ENCODE assay signal across 13 cellular contexts in genomic region chr1:162899422-162900168, GRCh38. TPM values are rescaled to one million over a fixed set of nuclear protein-coding genes. Genes with fewer than 3 reads are reported as not detected.
DNase-seq lines count a peak whose midpoint lies in the region; ATAC-seq and TF ChIP-seq lines count a peak whose summit lies in the region.
"Had no signal": no experiment of that assay in that cellular context is flagged by ENCODE, and none has a peak within 500 bp of the region (broad histone marks: within the 10 kb centered on the region; RNA-seq: fewer than 3 reads in every experiment).

No MANE protein-coding gene starts in this region.

- TF ChIP-seq CTCF in GM20000 (IDR thresholded peaks at IDR 0.05; ENCODE audit: extremely low read depth, missing control alignments), result no peak
- no peak for TF ChIP-seq CTCF in tibial nerve (IDR thresholded peaks at IDR 0.05)

- peak overlapping the region in 2 of 11 experiments; percentile 8 to 52; a peak in 2 of 22 replicates for H3K27ac ChIP-seq in BLaER1 treated with 17β-estradiol and CSF1 and Interleukin-3, amounts not matched to agents 10 nM and 100 nM
- no peak overlapping the region for H3K27ac ChIP-seq in tibial nerve
- H3K27ac ChIP-seq: SK-N-MC had no signal

- H3K27me3 Mint-ChIP-seq in naive thymus-derived CD8-positive, alpha-beta T cell, result peaks cover 0 to 13% (median 7%) of the 10 kb centered on the region in 5 donors

- no peak overlapping the region for H3K27ac Mint-ChIP-seq in naive thymus-derived CD8-positive, alpha-beta T cell

- TF ChIP-seq POLR2A in tibial nerve (IDR thresholded peaks at IDR 0.05), result no peak

- no peak overlapping the region for H3K4me3 ChIP-seq in BLaER1 treated with 17β-estradiol and CSF1 and Interleukin-3, amounts not matched to agents 10 nM and 100 nM
- H3K4me3 ChIP-seq in tibial nerve, result no peak overlapping the region
- H3K4me3 ChIP-seq: mucosa of descending colon, SK-N-MC, smooth muscle cell had no signal

- H3K9me3 Mint-ChIP-seq in naive thymus-derived CD8-positive, alpha-beta T cell, result no peaks in the 10 kb centered on the region
- H3K9me3 Mint-ChIP-seq: CD8-positive, alpha-beta memory T cell had no signal

- 54 to 58% methylated on average over 5 of the region's 5 CpGs for WGBS in tibial nerve, 2 donors

- H3K27me3 ChIP-seq in BLaER1 treated with 17β-estradiol and CSF1 and Interleukin-3, amounts not matched to agents 10 nM and 100 nM, result no peaks in the 10 kb centered on the region
- H3K27me3 ChIP-seq in tibial nerve, result no peaks in the 10 kb centered on the region

- H3K36me3 Mint-ChIP-seq in naive thymus-derived CD8-positive, alpha-beta T cell, result no peaks in the 10 kb centered on the region
- H3K36me3 Mint-ChIP-seq: CD8-positive, alpha-beta memory T cell had no signal

- TF ChIP-seq EP300 in tibial nerve (IDR thresholded peaks at IDR 0.05), result no peak

- POLR2A ChIA-PET in naive thymus-derived CD8-positive, alpha-beta T cell (lab: Charles Lee), result no interaction called here

- no peak overlapping the region for H3K4me3 Mint-ChIP-seq in naive thymus-derived CD8-positive, alpha-beta T cell
- H3K4me3 Mint-ChIP-seq: CD8-positive, alpha-beta memory T cell had no signal

- 0 out of 22 replicates have a peak overlapping the region, but pooled peaks of 1 of the 11 experiments have one; percentile 8 for H3K9ac ChIP-seq in BLaER1 treated with 17β-estradiol and CSF1 and Interleukin-3, amounts not matched to agents 10 nM and 100 nM

- peak overlapping the region; percentile 27 to 65 (median 47); a peak in 20 of 22 replicates for H3K4me2 ChIP-seq in BLaER1 treated with 17β-estradiol and CSF1 and Interleukin-3, amounts not matched to agents 10 nM and 100 nM
- H3K4me2 ChIP-seq: smooth muscle cell had no signal

- no peaks in the 10 kb centered on the region for H3K9me3 ChIP-seq in BLaER1 treated with 17β-estradiol and CSF1 and Interleukin-3, amounts not matched to agents 10 nM and 100 nM (replicated peaks in 1 of 11)
- H3K9me3 ChIP-seq in tibial nerve, result no peaks in the 10 kb centered on the region
- H3K9me3 ChIP-seq: mucosa of descending colon had no signal

- peaks cover 12 to 58% (median 34%) of the 10 kb centered on the region in 10 experiments for H3K4me1 ChIP-seq in BLaER1 treated with 17β-estradiol and CSF1 and Interleukin-3, amounts not matched to agents 10 nM and 100 nM
- no peaks in the 10 kb centered on the region for H3K4me1 ChIP-seq in tibial nerve

- no peak for ATAC-seq in naive thymus-derived CD8-positive, alpha-beta T cell
- ATAC-seq: mucosa of descending colon had no signal

- no peaks in the 10 kb centered on the region for H3K36me3 ChIP-seq in BLaER1 treated with 17β-estradiol and CSF1 and Interleukin-3, amounts not matched to agents 10 nM and 100 nM
- H3K36me3 ChIP-seq in tibial nerve, result no peaks in the 10 kb centered on the region

- no peaks in the 10 kb centered on the region for H4K20me1 ChIP-seq in BLaER1 treated with 17β-estradiol and CSF1 and Interleukin-3, amounts not matched to agents 10 nM and 100 nM

- no peaks in the 10 kb centered on the region for H3K4me1 Mint-ChIP-seq in naive thymus-derived CD8-positive, alpha-beta T cell
- H3K4me1 Mint-ChIP-seq: CD8-positive, alpha-beta memory T cell had no signal

- peak; percentile 98 for DNase-seq in NCI-H446 treated with DMSO at 0.1 percent for 48 hours (lab: John Stamatoyannopoulos, UW)
- peak; percentile 80 for DNase-seq in dedifferentiated amniotic fluid mesenchymal stem cell (ENCODE audit: extremely low spot score)
- DNase-seq in myocyte (ENCODE audit: low read depth), result peak; percentile 93
- DNase-seq in naive thymus-derived CD8-positive, alpha-beta T cell, result no peak
- no peak for DNase-seq in GM20000 (ENCODE audit: low spot score)
- DNase-seq in tibial nerve (ENCODE audit: low spot score in 2 of 2), result no peak
- DNase-seq in SW480 (ENCODE audit: low spot score), result no peak
- DNase-seq: CD8-positive, alpha-beta memory T cell; mucosa of descending colon; NCI-H526 had no signal

RNA-seq across cellular contexts. Expression of gene CCDC190, which starts 38.6 kb away (rescaled TPM):
- total RNA-seq in myocyte (0.10 and 1.5 TPM in 2 replicates), tibial nerve (1 to 10 TPM in 1 of 4 donors, under 1 TPM in 1, not detected in 2; 0.66 to 1.3 TPM)
- polyA plus RNA-seq in myocyte (2012), result 0.16 TPM
- total RNA-seq in naive thymus-derived CD8-positive, alpha-beta T cell, result not detected
- not detected for polyA plus RNA-seq in naive thymus-derived CD8-positive, alpha-beta T cell
- total RNA-seq: CD8-positive, alpha-beta memory T cell; mucosa of descending colon; smooth muscle cell had no signal
- polyA plus RNA-seq: CD8-positive, alpha-beta memory T cell; smooth muscle cell had no signal

Comparison
In these comparisons a context has a peak if more than half of its experiments do, and no peak if none do; other contexts are left out.
1. DNase-seq: peak in NCI-H446 treated with DMSO at 0.1 percent for 48 hours (single experiment), dedifferentiated amniotic fluid mesenchymal stem cell (single experiment) and myocyte (single experiment); none in naive thymus-derived CD8-positive, alpha-beta T cell (0 of 10), GM20000 (single experiment), tibial nerve (0 of 2) and SW480 (single experiment).